In genomic region chr3:184320099-184320445, GRCh38 we compare ENCODE assay signal across 7 cellular contexts. TPM values are rescaled to one million over a fixed set of nuclear protein-coding genes. Genes with fewer than 3 reads are reported as not detected.
A peak's percentile ranks its signal among the peaks of the same experiment; 100 is the strongest.
DNase-seq lines count a peak whose midpoint lies in the region; ATAC-seq and TF ChIP-seq lines count a peak whose summit lies in the region.
"Had no signal": no experiment of that assay in that cellular context is flagged by ENCODE, and none has a peak within 500 bp of the region (broad histone marks: within the 10 kb centered on the region; RNA-seq: fewer than 3 reads in every experiment).

No MANE protein-coding gene starts in this region.

- peaks cover 48 to 62% of the 10 kb centered on the region in 2 donors for H3K4me1 ChIP-seq in thoracic aorta (ENCODE audit: control insufficient read depth in 1 of 2, low read depth in 2 of 2)

- no peak overlapping the region for H3K4me3 Mint-ChIP-seq in activated T-cell treated with anti-CD3 and anti-CD28 coated beads, Interleukin-2, amount 50 U/mL, for 24 hours

- peaks cover 46% of the 10 kb centered on the region for H3K36me3 ChIP-seq in thoracic aorta

- H3K27ac Mint-ChIP-seq in activated T-cell treated with anti-CD3 and anti-CD28 coated beads, Interleukin-2, amount 50 U/mL, for 24 hours, result peak overlapping the region; percentile 55
- H3K27ac Mint-ChIP-seq: CD4-positive, CD25-positive, alpha-beta regulatory T cell had no signal

- no peaks in the 10 kb centered on the region for H3K9me3 Mint-ChIP-seq in activated T-cell treated with anti-CD3 and anti-CD28 coated beads, Interleukin-2, amount 50 U/mL, for 24 hours
- H3K9me3 Mint-ChIP-seq: CD4-positive, CD25-positive, alpha-beta regulatory T cell had no signal

- no peaks in the 10 kb centered on the region for H3K27me3 ChIP-seq in thoracic aorta (replicated peaks; ENCODE audit: insufficient read depth)

- peaks cover 72% of the 10 kb centered on the region for H3K4me1 Mint-ChIP-seq in activated T-cell treated with anti-CD3 and anti-CD28 coated beads, Interleukin-2, amount 50 U/mL, for 24 hours (ENCODE audit: low read depth)

- peak overlapping the region; percentile 65 for H3K4me3 ChIP-seq in thoracic aorta

- TF ChIP-seq CTCF in thoracic aorta (IDR thresholded peaks at IDR 0.05), result no peak

- peaks cover 96% of the 10 kb centered on the region for H3K36me3 Mint-ChIP-seq in activated T-cell treated with anti-CD3 and anti-CD28 coated beads, Interleukin-2, amount 50 U/mL, for 24 hours (ENCODE audit: low read depth)

- no peaks in the 10 kb centered on the region for H3K9me3 ChIP-seq in thoracic aorta

- ATAC-seq in activated CD4-positive, CD25-positive, alpha-beta regulatory T cell treated with anti-CD3 and anti-CD28 coated beads, Interleukin-2, amount 50 U/mL, for 24 hours, result peak; percentile 39 to 48
- ATAC-seq in thoracic aorta (ENCODE audit: insufficient number of reproducible peaks, low FRiP score, low read depth), result peak; percentile 82
- no peak for ATAC-seq in GM21529 (IDR thresholded peaks at IDR 0.05; ENCODE audit: unreplicated experiment)

- no peaks in the 10 kb centered on the region for H3K27me3 Mint-ChIP-seq in activated T-cell treated with anti-CD3 and anti-CD28 coated beads, Interleukin-2, amount 50 U/mL, for 24 hours
- H3K27me3 Mint-ChIP-seq: CD4-positive, CD25-positive, alpha-beta regulatory T cell had no signal

- DNase-seq in activated CD4-positive, CD25-positive, alpha-beta regulatory T cell (lab: John Stamatoyannopoulos, UW), result no peak
- peak; percentile 69 for DNase-seq in activated T-cell treated with anti-CD3 and anti-CD28 coated beads, Interleukin-2, amount 50 U/mL, for 24 hours
- DNase-seq in iPS-NIHi11 (ENCODE audit: low spot score) (peak; percentile 81), thoracic aorta (ENCODE audit: low spot score) (peak; percentile 90)

- H3K27ac ChIP-seq in thoracic aorta, result peak overlapping the region; percentile 63 to 96

RNA-seq across cellular contexts. Expression of gene EIF4G1, which starts 5.7 kb away (rescaled TPM):
- total RNA-seq in thoracic aorta, result 100 to 1,000 TPM; 254 to 334 TPM

RNA-seq across cellular contexts. Expression of gene FAM131A, which starts 17.3 kb away (rescaled TPM):
- 10 to 100 TPM; 55.4 to 91.8 TPM for total RNA-seq in thoracic aorta

RNA-seq across cellular contexts. Expression of gene PSMD2, which starts 21.0 kb away (rescaled TPM):
- 100 to 1,000 TPM; 160 to 213 TPM for total RNA-seq in thoracic aorta

RNA-seq across cellular contexts. Expression of gene CLCN2, which starts 41.3 kb away (rescaled TPM):
- total RNA-seq in thoracic aorta, result 1 to 10 TPM; 4.3 to 8.0 TPM

RNA-seq across cellular contexts. Expression of gene POLR2H, which starts 41.4 kb away (rescaled TPM):
- 10 to 100 TPM; 49.5 to 53.7 TPM for total RNA-seq in thoracic aorta

Comparison
In these comparisons a context has a peak if more than half of its experiments do, and no peak if none do; other contexts are left out.
1. DNase-seq: peak in activated T-cell treated with anti-CD3 and anti-CD28 coated beads, Interleukin-2, amount 50 U/mL, for 24 hours (single experiment), iPS-NIHi11 (single experiment) and thoracic aorta (single experiment); none in activated CD4-positive, CD25-positive, alpha-beta regulatory T cell (0 of 4).